In the genomic region with DNA sequence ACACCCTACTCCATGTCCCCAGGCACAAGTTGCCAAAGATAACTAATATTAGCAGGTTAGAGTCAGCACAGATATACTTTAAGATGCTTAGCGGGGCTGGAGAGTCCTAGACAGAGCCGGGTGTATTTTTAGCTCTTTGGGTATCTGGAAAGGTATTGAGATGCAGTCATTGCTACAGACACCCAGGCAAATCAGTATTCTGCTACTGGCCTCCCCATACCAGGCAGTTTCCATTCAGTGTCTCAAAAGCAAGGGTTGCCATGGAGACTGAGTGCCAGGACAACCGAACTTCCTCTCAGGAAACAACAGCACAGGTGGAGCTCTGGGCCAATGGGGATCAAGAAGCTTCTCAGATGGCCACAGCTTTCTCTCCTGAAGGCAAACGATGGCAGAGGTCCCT, we compare ENCODE assay signal across 12 cellular contexts. TPM values are rescaled to one million over a fixed set of nuclear protein-coding genes. Genes with fewer than 3 reads are reported as not detected.
DNase-seq lines count a peak whose midpoint lies in the region; ATAC-seq and TF ChIP-seq lines count a peak whose summit lies in the region.
"Had no signal": no experiment of that assay in that cellular context is flagged by ENCODE, and none has a peak within 500 bp of the region (broad histone marks: within the 10 kb centered on the region; RNA-seq: fewer than 3 reads in every experiment).

No MANE protein-coding gene starts in this region.

- POLR2A ChIA-PET in activated B cell treated with CpG ODN at 0.5 μM for 24 hours (lab: Charles Lee): no interaction called here

- no peak for TF ChIP-seq CTCF in activated B cell treated with CpG ODN at 0.5 μM for 24 hours (IDR thresholded peaks at IDR 0.05)

- H3K4me3 Mint-ChIP-seq in activated B cell treated with CpG ODN at 0.5 μM for 24 hours: no peak overlapping the region
- H3K4me3 Mint-ChIP-seq: activated naive CD4-positive, alpha-beta T cell treated with anti-CD3 and anti-CD28 coated beads, Interleukin-2, amount 50 U/mL, for 24 hours; immature natural killer cell had no signal

- H3K27ac Mint-ChIP-seq in activated B cell treated with CpG ODN at 0.5 μM for 24 hours: no peak overlapping the region
- H3K27ac Mint-ChIP-seq: activated naive CD4-positive, alpha-beta T cell treated with anti-CD3 and anti-CD28 coated beads, Interleukin-2, amount 50 U/mL, for 24 hours; immature natural killer cell had no signal

- CTCF ChIA-PET in activated B cell treated with CpG ODN at 0.5 μM for 24 hours (lab: Charles Lee): no interaction called here

- H3K4me1 Mint-ChIP-seq in activated B cell treated with CpG ODN at 0.5 μM for 24 hours: peaks cover 15% of the 10 kb centered on the region

- no peaks in the 10 kb centered on the region for H3K27me3 ChIP-seq in layer of hippocampus (ENCODE audit: control insufficient read depth, insufficient read depth, low read length)

- H3K9me3 Mint-ChIP-seq in activated B cell treated with CpG ODN at 0.5 μM for 24 hours: no peaks in the 10 kb centered on the region
- H3K9me3 Mint-ChIP-seq: activated naive CD4-positive, alpha-beta T cell treated with anti-CD3 and anti-CD28 coated beads, Interleukin-2, amount 50 U/mL, for 24 hours; immature natural killer cell had no signal

- peak overlapping the region; percentile 3 for H3K27ac ChIP-seq in layer of hippocampus (ENCODE audit: low read depth, low read length)

- ATAC-seq in activated B cell treated with CpG ODN at 0.5 μM for 24 hours (ENCODE audit: low read depth): peak; percentile 34

- H3K36me3 Mint-ChIP-seq in activated B cell treated with CpG ODN at 0.5 μM for 24 hours (ENCODE audit: low read depth): no peaks in the 10 kb centered on the region
- H3K36me3 Mint-ChIP-seq: activated naive CD4-positive, alpha-beta T cell treated with anti-CD3 and anti-CD28 coated beads, Interleukin-2, amount 50 U/mL, for 24 hours; immature natural killer cell had no signal

- intact Hi-C loops in activated B cell treated with CpG ODN at 0.5 μM for 24 hours (cut with micrococcal nuclease): no loop called here

- no peaks in the 10 kb centered on the region for H3K27me3 Mint-ChIP-seq in activated B cell treated with CpG ODN at 0.5 μM for 24 hours
- H3K27me3 Mint-ChIP-seq: activated naive CD4-positive, alpha-beta T cell treated with anti-CD3 and anti-CD28 coated beads, Interleukin-2, amount 50 U/mL, for 24 hours had no signal

- peak; percentile 25 for DNase-seq in ELF-1 (ENCODE audit: low read depth, low spot score)
- DNase-seq in M059J (ENCODE audit: low read depth): peak; percentile 31
- DNase-seq in activated B cell treated with CpG ODN at 0.5 μM for 24 hours: no peak
- DNase-seq in T-helper 9 cell: no peak
- DNase-seq in NCI-H1694 treated with DMSO at 0.1 percent for 48 hours (lab: John Stamatoyannopoulos, UW): no peak
- DNase-seq in NCI-H1930 (lab: John Stamatoyannopoulos, UW): no peak
- DNase-seq in AML-193 (lab: John Stamatoyannopoulos, UW): no peak
- DNase-seq: activated CD4-positive, CD25-positive, alpha-beta regulatory T cell treated with anti-CD3 and anti-CD28 coated beads, Interleukin-2, amount 50 U/mL, for 72 hours; immature natural killer cell; IMR-90 had no signal

RNA-seq across cellular contexts. Expression of a gene that starts 45.3 kb away (rescaled TPM):
- 0.07 and 0.91 TPM in 2 replicates for total RNA-seq in M059J (2014; rRNA removed; shearing (Covaris generic))
- 8.5 and 9.8 TPM in 2 replicates for total RNA-seq in activated B cell treated with CpG ODN at 0.5 μM for 24 hours

Comparison
In these comparisons a context has a peak if more than half of its experiments do, and no peak if none do; other contexts are left out.
1. DNase-seq: peak in ELF-1 (single experiment) and M059J (single experiment); none in activated B cell treated with CpG ODN at 0.5 μM for 24 hours (single experiment), T-helper 9 cell (single experiment), NCI-H1694 treated with DMSO at 0.1 percent for 48 hours (single experiment), NCI-H1930 (0 of 2) and AML-193 (0 of 2).